In the genomic region with DNA sequence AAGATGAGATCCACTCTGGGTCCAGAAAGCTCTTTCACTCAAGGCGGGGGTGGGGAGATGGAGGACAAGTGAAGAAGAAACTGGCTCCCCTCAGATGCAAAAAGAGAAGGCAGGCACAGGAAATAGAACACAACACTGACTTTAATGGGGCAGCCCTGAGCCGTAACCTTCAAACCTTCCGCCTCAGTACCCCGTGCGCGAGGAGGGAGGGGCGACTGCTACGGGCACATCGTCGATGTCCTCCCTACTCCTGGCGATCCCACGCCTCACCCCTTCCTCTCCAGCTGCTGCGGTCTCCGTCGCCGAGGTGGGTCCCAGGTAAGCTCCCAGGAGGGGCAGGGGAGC, we compare ENCODE assay signal across 9 cellular contexts. TPM values are rescaled to one million over a fixed set of nuclear protein-coding genes. Genes with fewer than 3 reads are reported as not detected.
DNase-seq lines count a peak whose midpoint lies in the region; ATAC-seq and TF ChIP-seq lines count a peak whose summit lies in the region.
"Had no signal": no experiment of that assay in that cellular context is flagged by ENCODE, and none has a peak within 500 bp of the region (broad histone marks: within the 10 kb centered on the region; RNA-seq: fewer than 3 reads in every experiment).

No MANE protein-coding gene starts in this region.

- CTCF ChIA-PET in Calu3 (lab: Charles Lee) (interaction anchor here (1.1 kb wide), 1 partner anchor 9 kb away, joined by 5 read pairs; a partner anchor contains a TSS), HEK293T (lab: Yijun Ruan, JAX) (interaction anchor here (2.8 kb wide), 1 partner anchor 9 kb away, joined by 11 read pairs; a partner anchor contains a TSS)

- H3K36me3 Mint-ChIP-seq in Calu3 (ENCODE audit: insufficient read depth, unreplicated experiment) (peaks cover 26% of the 10 kb centered on the region), T-helper 17 cell (ENCODE audit: low read depth) (no peaks in the 10 kb centered on the region)

- DNase-seq in Calu3 (no peak), T-helper 17 cell (no peak), germinal center (ENCODE audit: low spot score) (peak; percentile 62), psoas muscle (no peak), SJCRH30 (no peak), NCI-H82 treated with DMSO at 0.1 percent for 48 hours (lab: John Stamatoyannopoulos, UW; ENCODE audit: unreplicated experiment) (no peak), NCI-H187 treated with DMSO at 0.1 percent for 48 hours (lab: John Stamatoyannopoulos, UW) (no peak), HEK293T (ENCODE audit: extremely low spot score) (no peak)
- DNase-seq: NCI-H187 had no signal

- H3K9me3 ChIP-seq in T-helper 17 cell (ENCODE audit: control insufficient read depth, low read length, poor library complexity, severe bottlenecking), result no peaks in the 10 kb centered on the region
- H3K9me3 ChIP-seq in psoas muscle, result no peaks in the 10 kb centered on the region
- H3K9me3 ChIP-seq in SJCRH30 (replicated peaks), result no peaks in the 10 kb centered on the region

- 13 to 15% (median 14%) methylated on average over 12 to 16 of the region's 16 CpGs for WGBS in psoas muscle, 3 donors

- BruUV-seq in Calu3 (replicated peaks; lab: Mats Ljungman, UMichigan), result no TSS peak

- POLR2A ChIA-PET in HEK293T (lab: Yijun Ruan, JAX), result interaction anchor here (1.8 kb wide), 1 partner anchor 43 kb away, joined by 4 read pairs; a partner anchor contains a TSS

- H3K27me3 ChIP-seq in psoas muscle (ENCODE audit: insufficient read depth in 3 of 3, low read length in 2 of 3) (peaks cover 0 to 17% (median 8%) of the 10 kb centered on the region in 3 donors), SJCRH30 (no peaks in the 10 kb centered on the region)

- H3K27ac Mint-ChIP-seq in Calu3 (ENCODE audit: unreplicated experiment) (no peak overlapping the region), T-helper 17 cell (no peak overlapping the region)

- TF ChIP-seq CTCF in Calu3 (IDR thresholded peaks at IDR 0.05; ENCODE audit: unreplicated experiment) (no peak), psoas muscle (IDR thresholded peaks at IDR 0.05) (no peak)

- H3K4me1 Mint-ChIP-seq in Calu3 (ENCODE audit: low read depth, unreplicated experiment), result peaks cover 10% of the 10 kb centered on the region
- peaks cover 24% of the 10 kb centered on the region for H3K4me1 Mint-ChIP-seq in T-helper 17 cell

- H3K27me3 Mint-ChIP-seq in Calu3 (ENCODE audit: unreplicated experiment) (peaks cover 30% of the 10 kb centered on the region), T-helper 17 cell (no peaks in the 10 kb centered on the region)

- H3K4me3 ChIP-seq in psoas muscle (peak overlapping the region; percentile 62), SJCRH30 (no peak overlapping the region)

- peak overlapping the region; percentile 64 for H3K4me3 Mint-ChIP-seq in Calu3 (ENCODE audit: low read depth, unreplicated experiment)
- H3K4me3 Mint-ChIP-seq in T-helper 17 cell, result peak overlapping the region; percentile 89

- intact Hi-C loops in Calu3 (cut with micrococcal nuclease; ENCODE audit: unreplicated experiment), result no loop called here
- intact Hi-C loops in psoas muscle (cut with DNase I), result no loop called here

- H3K9me3 Mint-ChIP-seq in Calu3 (ENCODE audit: low read depth, unreplicated experiment), result no peaks in the 10 kb centered on the region

- peaks cover 6% of the 10 kb centered on the region for H3K4me1 ChIP-seq in psoas muscle
- no peaks in the 10 kb centered on the region for H3K4me1 ChIP-seq in SJCRH30

- H3K27ac ChIP-seq in psoas muscle (no peak overlapping the region), SJCRH30 (no peak overlapping the region)

- peak; percentile 62 for ATAC-seq in T-helper 17 cell
- peak in 1 of 4 donors; percentile 3 for ATAC-seq in psoas muscle

- H3K36me3 ChIP-seq in psoas muscle (ENCODE audit: insufficient read depth in 1 of 2, low read depth in 1 of 2) (no peaks in the 10 kb centered on the region), SJCRH30 (no peaks in the 10 kb centered on the region)

TF ChIP-seq in HEK293T, 16 proteins besides CTCF, POLR2A, EP300 and RAD21:
- TF ChIP-seq BHLHE40 (IDR thresholded peaks at IDR 0.05; ENCODE audit: borderline replicate concordance) (no peak), NFRKB (IDR thresholded peaks at IDR 0.05) (no peak), LEF1 (IDR thresholded peaks at IDR 0.05; ENCODE audit: borderline replicate concordance) (no peak), FOXA1 (IDR thresholded peaks at IDR 0.05) (no peak), FOXK2 (IDR thresholded peaks at IDR 0.05) (no peak), TARDBP (IDR thresholded peaks at IDR 0.05) (no peak), SUZ12 (IDR thresholded peaks at IDR 0.05) (no peak), FOXM1 (IDR thresholded peaks at IDR 0.05; ENCODE audit: borderline replicate concordance) (no peak), L3MBTL2 (conservative IDR thresholded peaks at IDR 0.05) (no peak), SP1 (IDR thresholded peaks at IDR 0.05) (no peak)

RNA-seq across cellular contexts. Expression of a gene that starts 3.9 kb away (rescaled TPM):
- 0.28 TPM in 1 of 2 replicates, not detected in the other for total RNA-seq in Calu3 (2022)
- under 1 TPM in 1 of 2 donors, not detected in 1; 0.18 TPM for total RNA-seq in T-helper 17 cell
- under 1 TPM in 1 of 4 donors, not detected in 3; 0.13 TPM for total RNA-seq in psoas muscle
- polyA plus RNA-seq in psoas muscle, result 1 to 10 TPM in 1 of 3 donors, under 1 TPM in 2; 0.12 to 1.7 (median 0.35) TPM
- total RNA-seq in SJCRH30 (2014; rRNA removed; shearing (Covaris generic)), result 0.08 and 0.16 TPM in 2 replicates

RNA-seq across cellular contexts. Expression of a gene that starts 9.2 kb away (rescaled TPM):
- total RNA-seq in Calu3 (2022), result 44.7 and 44.9 TPM in 2 replicates
- 10 to 100 TPM; 36.9 to 40.2 TPM for total RNA-seq in T-helper 17 cell
- 100 to 1,000 TPM in 1 of 4 donors, 10 to 100 TPM in 3; 74.3 to 129 (median 97.8) TPM for total RNA-seq in psoas muscle
- 100 to 1,000 TPM in 2 of 3 donors, 10 to 100 TPM in 1; 84.0 to 144 (median 116) TPM for polyA plus RNA-seq in psoas muscle
- 34.6 and 36.7 TPM in 2 replicates for total RNA-seq in SJCRH30 (2014; rRNA removed; shearing (Covaris generic))

RNA-seq across cellular contexts. Expression of a gene that starts 9.8 kb away (rescaled TPM):
- total RNA-seq in Calu3 (2022), result 27.3 and 29.0 TPM in 2 replicates
- total RNA-seq in T-helper 17 cell, result 10 to 100 TPM; 13.3 to 19.0 TPM
- 10 to 100 TPM; 11.9 to 16.0 (median 13.4) TPM for total RNA-seq in psoas muscle
- 10 to 100 TPM; 10.7 to 24.7 (median 15.4) TPM for polyA plus RNA-seq in psoas muscle
- 44.9 and 51.3 TPM in 2 replicates for total RNA-seq in SJCRH30 (2014; rRNA removed; shearing (Covaris generic))

RNA-seq across cellular contexts. Expression of a gene that starts 18.8 kb away (rescaled TPM):
- total RNA-seq in Calu3 (2022) (69.6 and 75.0 TPM in 2 replicates), T-helper 17 cell (100 to 1,000 TPM; 220 to 223 TPM), psoas muscle (1 to 10 TPM; 7.1 to 9.1 (median 8.4) TPM)
- 1 to 10 TPM; 5.1 to 6.8 (median 6.6) TPM for polyA plus RNA-seq in psoas muscle
- total RNA-seq in SJCRH30 (2014; rRNA removed; shearing (Covaris generic)), result 75.1 and 78.8 TPM in 2 replicates

RNA-seq across cellular contexts. Expression of a gene that starts 43.0 kb away (rescaled TPM):
- total RNA-seq in Calu3 (2022) (7.2 and 9.5 TPM in 2 replicates), T-helper 17 cell (10 to 100 TPM; 11.3 to 11.9 TPM), psoas muscle (10 to 100 TPM; 11.8 to 17.5 (median 12.1) TPM)
- 10 to 100 TPM; 11.0 to 25.2 (median 12.9) TPM for polyA plus RNA-seq in psoas muscle
- 8.9 and 9.4 TPM in 2 replicates for total RNA-seq in SJCRH30 (2014; rRNA removed; shearing (Covaris generic))
